11 cellular contexts compared by ENCODE assay signal in genomic region chr6:34598725-34599124, GRCh38. TPM values are rescaled to one million over a fixed set of nuclear protein-coding genes. Genes with fewer than 3 reads are reported as not detected.
DNase-seq lines count a peak whose midpoint lies in the region; ATAC-seq and TF ChIP-seq lines count a peak whose summit lies in the region.
"Had no signal": no experiment of that assay in that cellular context is flagged by ENCODE, and none has a peak within 500 bp of the region (broad histone marks: within the 10 kb centered on the region; RNA-seq: fewer than 3 reads in every experiment).

No MANE protein-coding gene starts in this region.

- H3K4me3 ChIP-seq in coronary artery (peak overlapping the region; percentile 3), left lung (no peak overlapping the region)
- H3K4me3 ChIP-seq: vagina had no signal

- peaks cover 10 to 17% of the 10 kb centered on the region in 2 donors for H3K4me1 ChIP-seq in left lung
- H3K4me1 ChIP-seq: parathyroid adenoma had no signal

- ATAC-seq in left lung: peak; percentile 45

- intact Hi-C loops in left lung (cut with DNase I): no loop called here

- TF ChIP-seq CTCF in coronary artery (IDR thresholded peaks at IDR 0.05): no peak
- TF ChIP-seq CTCF in left lung (IDR thresholded peaks at IDR 0.05): no peak

- no peaks in the 10 kb centered on the region for H3K9me3 ChIP-seq in left lung
- H3K9me3 ChIP-seq: SK-N-SH, vagina had no signal

- H3K27ac ChIP-seq in coronary artery: peak overlapping the region in 1 of 2 donors; percentile 35
- H3K27ac ChIP-seq in left lung: no peak overlapping the region
- peak overlapping the region; percentile 52 for H3K27ac ChIP-seq in temporal lobe (ENCODE audit: low read depth, low read length)
- H3K27ac ChIP-seq: parathyroid adenoma, vagina had no signal

- peaks cover 0 to 12% of the 10 kb centered on the region in 2 donors for H3K36me3 ChIP-seq in left lung
- H3K36me3 ChIP-seq: vagina had no signal

- DNase-seq in NCI-H69 (lab: John Stamatoyannopoulos, UW) (peak; percentile 44), coronary artery (ENCODE audit: low spot score) (no peak), left lung (no peak), NCI-H1105 (lab: John Stamatoyannopoulos, UW) (no peak), OCI-M1 (lab: John Stamatoyannopoulos, UW) (no peak), SW 1271 (lab: John Stamatoyannopoulos, UW) (no peak)
- DNase-seq: CD4-positive, CD25-positive, alpha-beta regulatory T cell; SK-N-SH had no signal

- no peaks in the 10 kb centered on the region for H3K27me3 ChIP-seq in left lung
- H3K27me3 ChIP-seq: vagina had no signal

RNA-seq across cellular contexts. Expression of gene SPDEF, which starts 42.6 kb away (rescaled TPM):
- total RNA-seq in left lung (1 to 10 TPM; 3.1 to 6.0 TPM), temporal lobe (not detected)
- total RNA-seq: vagina had no signal
